18 cellular contexts compared by ENCODE assay signal in the genomic region with DNA sequence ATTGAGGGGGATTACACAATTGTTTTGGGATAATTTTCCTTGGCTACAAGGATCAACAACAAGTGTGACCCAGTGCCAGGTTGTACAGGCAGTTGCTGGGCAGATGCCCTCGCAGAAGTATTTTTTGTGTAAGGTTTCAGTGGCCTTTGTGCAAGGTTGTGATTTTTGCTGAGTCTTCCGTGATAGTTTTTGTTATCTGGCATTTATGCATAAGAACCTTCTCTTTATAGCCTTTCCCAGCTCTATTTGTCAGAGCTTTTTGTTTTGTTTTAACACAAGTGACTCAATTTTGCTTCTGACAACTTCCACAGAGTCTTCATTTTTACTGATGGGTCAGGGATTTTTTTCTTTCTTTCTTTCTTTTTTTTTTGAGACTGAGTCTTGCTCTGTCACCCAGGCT.
"Had no signal": no experiment of that assay in that cellular context is flagged by ENCODE, and none has a peak within 500 bp of the region (broad histone marks: within the 10 kb centered on the region; RNA-seq: fewer than 3 reads in every experiment).

No MANE protein-coding gene starts in this region.

- H3K27ac Mint-ChIP-seq: activated CD4-positive, alpha-beta memory T cell treated with anti-CD3 and anti-CD28 coated beads, Interleukin-2, amount 10 ng/mL, durations not matched to agents 7 days and 5 days; activated naive CD8-positive, alpha-beta T cell treated with anti-CD3 and anti-CD28 coated beads, Interleukin-2, amount 50 U/mL, for 24 hours; memory B cell; progenitor cell of endocrine pancreas had no signal

- H3K36me3 ChIP-seq: brain microvascular endothelial cell, gastroesophageal sphincter, transverse colon had no signal

- H3K4me3 ChIP-seq: gastroesophageal sphincter, transverse colon had no signal

- H3K27me3 Mint-ChIP-seq: memory B cell had no signal

- H3K27ac ChIP-seq: brain microvascular endothelial cell had no signal

- H3K27me3 ChIP-seq: brain microvascular endothelial cell, gastroesophageal sphincter, transverse colon had no signal

- FAIRE-seq: colon, islet of Langerhans, urothelium cell line had no signal

- H3K36me3 Mint-ChIP-seq: memory B cell had no signal

- H3K4me3 Mint-ChIP-seq: activated CD4-positive, alpha-beta memory T cell treated with anti-CD3 and anti-CD28 coated beads, Interleukin-2, amount 10 ng/mL, durations not matched to agents 7 days and 5 days; activated naive CD8-positive, alpha-beta T cell treated with anti-CD3 and anti-CD28 coated beads, Interleukin-2, amount 50 U/mL, for 24 hours; memory B cell had no signal

- H3K4me1 Mint-ChIP-seq: activated naive CD8-positive, alpha-beta T cell treated with anti-CD3 and anti-CD28 coated beads, Interleukin-2, amount 50 U/mL, for 24 hours had no signal

- DNase-seq: activated CD4-positive, alpha-beta memory T cell treated with anti-CD3 and anti-CD28 coated beads, Interleukin-2, amount 10 ng/mL, durations not matched to agents 7 days and 5 days; activated CD4-positive, alpha-beta T cell treated with anti-CD3 and anti-CD28 coated beads for 48 hours; activated gamma-delta T cell; activated naive CD4-positive, alpha-beta T cell treated with anti-CD3 and anti-CD28 coated beads, Interleukin-2, amount 50 U/mL, for 16 hours; activated naive CD8-positive, alpha-beta T cell treated with anti-CD3 and anti-CD28 coated beads, Interleukin-2, amount 50 U/mL, for 24 hours; brain microvascular endothelial cell; central memory CD4-positive, alpha-beta T cell; effector memory CD4-positive, alpha-beta T cell; head of caudate nucleus; stimulated activated CD4-positive, alpha-beta T cell treated with anti-CD3 and anti-CD28 coated beads, Interleukin-4, amount 100 ng/mL, for 4 hours; stimulated activated naive CD8-positive, alpha-beta T cell treated with anti-CD3 and anti-CD28 coated beads, Interleukin-15, Interleukin-2, amounts not matched to agents 100 U/mL and 50 U/mL, for 24 hours; transverse colon had no signal

- H3K9me3 Mint-ChIP-seq: activated CD4-positive, alpha-beta memory T cell treated with anti-CD3 and anti-CD28 coated beads, Interleukin-2, amount 10 ng/mL, durations not matched to agents 7 days and 5 days; activated naive CD8-positive, alpha-beta T cell treated with anti-CD3 and anti-CD28 coated beads, Interleukin-2, amount 50 U/mL, for 24 hours; memory B cell had no signal

- H3K9me3 ChIP-seq: gastroesophageal sphincter, transverse colon had no signal
